ENCODE assay signal across 10 cellular contexts in the genomic region with DNA sequence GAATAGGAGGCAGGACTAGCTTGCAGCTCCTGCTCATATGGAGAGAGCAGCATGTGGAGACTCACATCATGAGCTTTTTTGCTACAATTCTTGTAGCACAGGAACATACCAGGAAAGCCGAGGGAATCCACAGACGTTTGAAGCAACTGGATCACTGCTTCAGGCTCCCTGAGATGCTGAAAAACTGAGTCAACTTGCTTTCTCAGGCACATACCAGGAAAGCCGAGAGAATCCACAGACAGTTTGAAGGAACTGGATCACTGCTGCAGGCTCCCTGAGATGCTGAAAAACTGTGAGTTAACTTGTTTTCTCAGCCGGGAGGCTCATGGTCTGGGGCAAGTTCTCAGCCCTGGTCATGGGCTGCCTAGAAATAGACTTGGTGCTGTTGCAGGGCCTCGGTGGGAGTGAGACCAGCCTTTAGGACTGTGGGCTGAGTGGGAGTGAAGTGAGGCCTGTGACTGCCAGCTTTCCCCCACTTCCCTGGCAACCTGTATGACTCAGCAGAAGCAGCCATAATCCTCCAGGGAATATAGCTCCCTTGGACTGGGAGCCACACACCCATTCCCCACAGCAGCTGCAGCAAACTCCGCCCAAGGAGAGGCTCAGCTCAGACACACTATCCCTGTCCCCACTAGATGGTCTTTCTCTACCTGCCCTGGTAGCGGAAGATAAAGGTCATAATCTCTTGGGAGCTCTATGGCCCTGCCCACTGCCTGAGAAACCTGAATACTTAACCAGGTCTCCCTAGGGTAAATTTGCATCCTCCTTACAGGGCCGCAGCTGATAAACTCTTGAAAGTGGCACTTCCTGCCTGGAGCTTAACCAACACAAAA. TPM values are rescaled to one million over a fixed set of nuclear protein-coding genes. Genes with fewer than 3 reads are reported as not detected.
DNase-seq lines count a peak whose midpoint lies in the region; ATAC-seq, FAIRE-seq and TF ChIP-seq lines count a peak whose summit lies in the region.
"Had no signal": no experiment of that assay in that cellular context is flagged by ENCODE, and none has a peak within 500 bp of the region (broad histone marks: within the 10 kb centered on the region; RNA-seq: fewer than 3 reads in every experiment).

No MANE protein-coding gene starts in this region.

- POLR2A ChIA-PET in activated CD8-positive, alpha-beta T cell treated with anti-CD3 and anti-CD28 coated beads for 36 hours (lab: Charles Lee), result no interaction called here

- H3K9ac ChIP-seq in endodermal cell (ENCODE audit: extremely low read depth, low read length, poor library complexity, severe bottlenecking), result no peak overlapping the region

- H3K4me1 Mint-ChIP-seq in endodermal cell, result peaks cover 19% of the 10 kb centered on the region
- H3K4me1 Mint-ChIP-seq in activated CD8-positive, alpha-beta T cell treated with anti-CD3 and anti-CD28 coated beads for 36 hours (ENCODE audit: low read depth), result no peaks in the 10 kb centered on the region

- intact Hi-C loops in activated CD8-positive, alpha-beta T cell treated with anti-CD3 and anti-CD28 coated beads for 36 hours (cut with micrococcal nuclease), result no loop called here
- intact Hi-C loops in heart right ventricle (cut with DNase I) (no loop called here), left lung (cut with DNase I) (no loop called here)

- FAIRE-seq in GM12892 (lab: Jason Lieb, UNC), result no peak

- 88 to 89% methylated on average over 4 to 8 of the region's 8 CpGs for WGBS in endodermal cell (ENCODE audit: insufficient coverage in 1 of 2, insufficient read length in 1 of 2), 2 experiments
- 80 to 84% methylated on average over 8 of the region's 8 CpGs for WGBS in heart right ventricle, 2 donors

- ATAC-seq in GM21723 (IDR thresholded peaks at IDR 0.05; ENCODE audit: unreplicated experiment) (peak; percentile 81), heart right ventricle (no peak), left lung (no peak)
- ATAC-seq in activated CD8-positive, alpha-beta T cell treated with anti-CD3 and anti-CD28 coated beads for 36 hours, result no peak

- H3K27ac ChIP-seq in endodermal cell (ENCODE audit: low read depth, low read length), result no peak overlapping the region
- no peak overlapping the region for H3K27ac ChIP-seq in heart right ventricle
- no peak overlapping the region for H3K27ac ChIP-seq in left lung
- H3K27ac ChIP-seq: VCaP had no signal

- no peaks in the 10 kb centered on the region for H3K27me3 ChIP-seq in endodermal cell (ENCODE audit: control insufficient read depth, insufficient read depth, low read length, poor library complexity, severe bottlenecking)
- H3K27me3 ChIP-seq in heart right ventricle, result no peaks in the 10 kb centered on the region
- no peaks in the 10 kb centered on the region for H3K27me3 ChIP-seq in left lung

- H3K9me3 ChIP-seq in endodermal cell (ENCODE audit: control insufficient read depth, low read length), result peaks cover 22% of the 10 kb centered on the region
- peaks cover 0 to 44% (median 19%) of the 10 kb centered on the region in 11 donors for H3K9me3 ChIP-seq in heart right ventricle
- H3K9me3 ChIP-seq in left lung, result peaks cover 0 to 32% of the 10 kb centered on the region in 2 donors

- H3K36me3 Mint-ChIP-seq in endodermal cell (ENCODE audit: low read depth), result no peaks in the 10 kb centered on the region
- no peaks in the 10 kb centered on the region for H3K36me3 Mint-ChIP-seq in activated CD8-positive, alpha-beta T cell treated with anti-CD3 and anti-CD28 coated beads for 36 hours (ENCODE audit: low read depth)

- no peak overlapping the region for H3K4me3 ChIP-seq in endodermal cell (ENCODE audit: low read length)
- no peak overlapping the region for H3K4me3 ChIP-seq in heart right ventricle
- H3K4me3 ChIP-seq in left lung, result no peak overlapping the region

- TF ChIP-seq CTCF in endodermal cell (conservative IDR thresholded peaks at IDR 0.05) (no peak), heart right ventricle (IDR thresholded peaks at IDR 0.05) (no peak), left lung (IDR thresholded peaks at IDR 0.05) (no peak)
- no peak for TF ChIP-seq CTCF in activated CD8-positive, alpha-beta T cell treated with anti-CD3 and anti-CD28 coated beads for 36 hours (IDR thresholded peaks at IDR 0.05)

- CTCF ChIA-PET in activated CD8-positive, alpha-beta T cell treated with anti-CD3 and anti-CD28 coated beads for 36 hours (lab: Charles Lee), result no interaction called here

- DNase-seq in COLO668 (lab: John Stamatoyannopoulos, UW; ENCODE audit: unreplicated experiment) (peak; percentile 4), M059J (ENCODE audit: low read depth) (peak; percentile 54), endodermal cell (peak; percentile 70), GM12892 (ENCODE audit: insufficient read length) (no peak), heart right ventricle (no peak), left lung (no peak)
- no peak for DNase-seq in activated CD8-positive, alpha-beta T cell treated with anti-CD3 and anti-CD28 coated beads for 36 hours
- DNase-seq: Calu3 had no signal

- peaks cover 20% of the 10 kb centered on the region for H3K9me3 Mint-ChIP-seq in endodermal cell
- H3K9me3 Mint-ChIP-seq in activated CD8-positive, alpha-beta T cell treated with anti-CD3 and anti-CD28 coated beads for 36 hours, result peaks cover 11% of the 10 kb centered on the region

- H3K27ac Mint-ChIP-seq in endodermal cell, result peak overlapping the region; percentile 71
- H3K27ac Mint-ChIP-seq in activated CD8-positive, alpha-beta T cell treated with anti-CD3 and anti-CD28 coated beads for 36 hours, result no peak overlapping the region

- peaks cover 1% of the 10 kb centered on the region for H3K27me3 Mint-ChIP-seq in endodermal cell (ENCODE audit: insufficient read depth)
- peaks cover 34% of the 10 kb centered on the region for H3K27me3 Mint-ChIP-seq in activated CD8-positive, alpha-beta T cell treated with anti-CD3 and anti-CD28 coated beads for 36 hours

- H3K36me3 ChIP-seq in endodermal cell (ENCODE audit: control insufficient read depth, insufficient read depth, low read length) (no peaks in the 10 kb centered on the region), heart right ventricle (no peaks in the 10 kb centered on the region), left lung (no peaks in the 10 kb centered on the region)

- no peak for TF ChIP-seq POLR2A in GM12892 (IDR thresholded peaks at IDR 0.05; ENCODE audit: low read depth, low read length)

- H3K4me1 ChIP-seq in endodermal cell (ENCODE audit: control insufficient read depth, insufficient read depth, low read length) (peaks cover 6% of the 10 kb centered on the region), heart right ventricle (no peaks in the 10 kb centered on the region), left lung (no peaks in the 10 kb centered on the region)

- H3K4me3 Mint-ChIP-seq in endodermal cell, result no peak overlapping the region
- no peak overlapping the region for H3K4me3 Mint-ChIP-seq in activated CD8-positive, alpha-beta T cell treated with anti-CD3 and anti-CD28 coated beads for 36 hours

RNA-seq across cellular contexts. Expression of a gene that starts 51.9 kb away (rescaled TPM):
- 393 and 470 TPM in 2 replicates for total RNA-seq in M059J (2014; rRNA removed; shearing (Covaris generic))
- 100 to 1,000 TPM; 144 to 157 TPM for total RNA-seq in endodermal cell
- 456 TPM for polyA plus RNA-seq in endodermal cell (2013, experiment 1 of 2)
- 425 TPM for polyA plus RNA-seq in endodermal cell (2013, experiment 2 of 2)
- 1 to 10 TPM; 4.2 to 4.7 TPM for total RNA-seq in activated CD8-positive, alpha-beta T cell treated with anti-CD3 and anti-CD28 coated beads for 36 hours
- 11.6 TPM for polyA plus RNA-seq in GM12892 (2012; ENCODE audit: missing spikeins)
- total RNA-seq in heart right ventricle, result 10 to 100 TPM; 56.7 to 78.3 (median 66.1) TPM
- 10 to 100 TPM; 35.5 to 52.4 TPM for polyA plus RNA-seq in heart right ventricle
- total RNA-seq in left lung, result 10 to 100 TPM; 47.5 to 57.0 TPM

Comparison
In these comparisons a context has a peak if more than half of its experiments do, and no peak if none do; other contexts are left out.
1. DNase-seq: peak in COLO668 (single experiment), M059J (single experiment) and endodermal cell (single experiment); none in activated CD8-positive, alpha-beta T cell treated with anti-CD3 and anti-CD28 coated beads for 36 hours (single experiment), GM12892 (single experiment), heart right ventricle (0 of 2) and left lung (0 of 2).
2. RNA of a gene that starts 51.9 kb away (total RNA-seq): 393 to 470 TPM in M059J, 144 to 157 TPM in endodermal cell, 56.7 to 78.3 TPM in heart right ventricle and 47.5 to 57.0 TPM in left lung; 4.2 to 4.7 TPM in activated CD8-positive, alpha-beta T cell treated with anti-CD3 and anti-CD28 coated beads for 36 hours; every median in the first group is over 4 times any median in the second.